ENCODE assay signal across 38 cellular contexts in the genomic region with DNA sequence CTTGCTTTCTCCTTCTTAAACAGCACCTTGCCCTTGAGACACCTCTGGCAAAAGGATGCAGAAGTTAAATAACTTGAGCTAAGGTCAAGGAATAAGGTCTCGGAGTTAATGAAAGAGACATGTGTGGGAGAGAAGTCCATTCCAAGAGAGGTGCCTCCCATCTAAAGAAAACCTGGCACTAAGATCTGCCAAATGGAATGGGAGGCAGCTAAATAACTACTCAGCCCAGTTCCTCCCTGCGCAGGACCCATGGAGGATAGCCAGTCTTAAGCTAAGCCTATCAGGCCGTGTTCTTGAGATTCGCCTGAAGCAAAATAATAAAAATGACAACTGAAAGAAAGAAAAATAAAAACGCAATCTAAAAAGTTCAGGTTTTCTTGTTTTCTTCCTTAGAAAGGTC. TPM values are rescaled to one million over a fixed set of nuclear protein-coding genes. Genes with fewer than 3 reads are reported as not detected.
DNase-seq lines count a peak whose midpoint lies in the region; ATAC-seq, FAIRE-seq and TF ChIP-seq lines count a peak whose summit lies in the region.
"Had no signal": no experiment of that assay in that cellular context is flagged by ENCODE, and none has a peak within 500 bp of the region (broad histone marks: within the 10 kb centered on the region; RNA-seq: fewer than 3 reads in every experiment).

No MANE protein-coding gene starts in this region.

- no peak overlapping the region for H2AFZ ChIP-seq in HepG2 (ENCODE audit: low read length)
- H2AFZ ChIP-seq in astrocyte (ENCODE audit: low read depth, low read length), result no peak overlapping the region
- no peak overlapping the region for H2AFZ ChIP-seq in PC-3 (ENCODE audit: low read length)

- intact Hi-C loops in HepG2 (cut with micrococcal nuclease; ENCODE audit: unreplicated experiment) (no loop called here), right lobe of liver (cut with DNase I) (no loop called here), PC-3 (cut with micrococcal nuclease) (no loop called here)

- no peaks in the 10 kb centered on the region for H3F3A ChIP-seq in PC-3 (ENCODE audit: low read length, unreplicated experiment)

- no peak overlapping the region for H3K4me3 Mint-ChIP-seq in astrocyte (ENCODE audit: unreplicated experiment)
- H3K4me3 Mint-ChIP-seq: B cell; CD14-positive monocyte; CD4-positive, alpha-beta memory T cell; CD4-positive, alpha-beta T cell; CD4-positive, CD25-positive, alpha-beta regulatory T cell; CD8-positive, alpha-beta memory T cell; CD8-positive, alpha-beta T cell had no signal

- DNase-seq in HepG2 (ENCODE audit: low spot score) (no peak), right lobe of liver (no peak), astrocyte (ENCODE audit: low read depth) (no peak), left kidney (ENCODE audit: low read depth, low spot score) (peak; percentile 9), omental fat pad (ENCODE audit: low spot score) (no peak), medulla oblongata (ENCODE audit: extremely low spot score) (no peak), PC-3 (no peak), T-helper 1 cell (no peak)
- DNase-seq: 8988T; ACHN; AML-193; BE2C; C1 segment of cervical spinal cord; Caco-2; Calu3; CD4-positive, alpha-beta memory T cell; CD4-positive, alpha-beta T cell; CD4-positive, CD25-positive, alpha-beta regulatory T cell; CD8-positive, alpha-beta memory T cell; CD8-positive, alpha-beta T cell; COR-L47; DMS 273 treated with DMSO at 0.1 percent for 48 hours; DMS153; DMS53; DMS79; DMS79 treated with DMSO at 0.1 percent for 48 hours; DND-41; EL had no signal

- ATAC-seq in HepG2 (no peak), right lobe of liver (no peak), omental fat pad (ENCODE audit: low FRiP score) (peak; percentile 63), PC-3 (no peak)
- ATAC-seq: A549; CD8-positive, alpha-beta T cell had no signal

- TF ChIP-seq EP300 in HepG2 (IDR thresholded peaks at IDR 0.05; ENCODE audit: low read depth in 2 of 2, low read length in 2 of 2), result no peak
- TF ChIP-seq EP300 in HepG2 (CRISPR knock-in tag; IDR thresholded peaks at IDR 0.05; ENCODE audit: borderline replicate concordance), result no peak

- no peaks in the 10 kb centered on the region for H3K27me3 Mint-ChIP-seq in astrocyte (ENCODE audit: low read depth, unreplicated experiment)
- H3K27me3 Mint-ChIP-seq: B cell; CD4-positive, alpha-beta memory T cell; CD4-positive, alpha-beta T cell; CD4-positive, CD25-positive, alpha-beta regulatory T cell had no signal

- H3K4me1 Mint-ChIP-seq in astrocyte (ENCODE audit: low read depth, unreplicated experiment), result no peaks in the 10 kb centered on the region
- H3K4me1 Mint-ChIP-seq: B cell; CD14-positive monocyte; CD8-positive, alpha-beta memory T cell had no signal

- H3K9me2 ChIP-seq in PC-3 (replicated peaks; ENCODE audit: low read length), result no peaks in the 10 kb centered on the region

- in situ Hi-C loops in HepG2 (cut with HindIII; ENCODE audit: extremely low pct_ligation_motif_present, low pct_unique_long_range_greater_than_20kb), result no loop called here

- H3K9me3 ChIP-seq in HepG2 (ENCODE audit: low read length), result no peaks in the 10 kb centered on the region
- H3K9me3 ChIP-seq in right lobe of liver, result no peaks in the 10 kb centered on the region
- no peaks in the 10 kb centered on the region for H3K9me3 ChIP-seq in astrocyte (ENCODE audit: insufficient read depth, low read depth, low read length)
- no peaks in the 10 kb centered on the region for H3K9me3 ChIP-seq in PC-3 (ENCODE audit: low read length)
- H3K9me3 ChIP-seq: A549; BE2C; BLaER1; BLaER1 treated with 17β-estradiol and CSF1 and Interleukin-3, amounts not matched to agents 10 nM and 100 nM; Caco-2 had no signal

- CTCF ChIA-PET in HepG2 (lab: Yijun Ruan, JAX; ENCODE audit: low intra/inter-chr PET ratio, low total read pairs) (no interaction called here), PC-3 (lab: Charles Lee) (no interaction called here)

- H3K27ac ChIP-seq in HepG2 (ENCODE audit: extremely low read length, insufficient read depth, low read length), result no peak overlapping the region
- no peak overlapping the region for H3K27ac ChIP-seq in right lobe of liver
- no peak overlapping the region for H3K27ac ChIP-seq in astrocyte (ENCODE audit: low read depth, low read length)
- no peak overlapping the region for H3K27ac ChIP-seq in PC-3 (ENCODE audit: low read length)
- H3K27ac ChIP-seq: 22Rv1; A549; BLaER1; BLaER1 treated with 17β-estradiol and CSF1 and Interleukin-3, amounts not matched to agents 10 nM and 100 nM; C4-2B had no signal

- 97% methylated on average over 5 of the region's 5 CpGs for WGBS in HepG2 (ENCODE audit: low lambda C conversion rate)
- WGBS in right lobe of liver (ENCODE audit: insufficient coverage, low coverage, low lambda C conversion rate, missing lambda C conversion rate), result 72% methylated on average over 5 of the region's 5 CpGs

- H3K36me3 ChIP-seq in HepG2 (replicated peaks in 1 of 2; ENCODE audit: control insufficient read depth in 1 of 2, insufficient read depth in 2 of 2, low read length in 2 of 2) (peaks cover 1 to 11% of the 10 kb centered on the region in 2 experiments; a peak in 2 of 5 replicates), right lobe of liver (peaks cover 0 to 47% (median 2%) of the 10 kb centered on the region in 4 donors), astrocyte (ENCODE audit: insufficient read depth, low read length) (peaks cover 23% of the 10 kb centered on the region), PC-3 (ENCODE audit: low read depth, low read length) (peaks cover 11% of the 10 kb centered on the region; the same call in 1 of the 2 replicates)
- H3K36me3 ChIP-seq: BE2C had no signal

- TF ChIP-seq CTCF in HepG2 (CRISPR knock-in tag; IDR thresholded peaks at IDR 0.05) (no peak), right lobe of liver (IDR thresholded peaks at IDR 0.05) (no peak), astrocyte (IDR thresholded peaks at IDR 0.05; ENCODE audit: insufficient read depth, low read depth, low read length) (no peak), omental fat pad (IDR thresholded peaks at IDR 0.05) (no peak), PC-3 (conservative IDR thresholded peaks at IDR 0.05; ENCODE audit: low read depth, low read length) (no peak)

- no peaks in the 10 kb centered on the region for H3K79me2 ChIP-seq in HepG2 (ENCODE audit: insufficient read depth, low read length)
- H3K79me2 ChIP-seq in astrocyte (ENCODE audit: insufficient read depth, low read length), result no peaks in the 10 kb centered on the region
- H3K79me2 ChIP-seq in PC-3 (ENCODE audit: low read length), result no peaks in the 10 kb centered on the region

- H3K9me3 Mint-ChIP-seq in astrocyte (ENCODE audit: unreplicated experiment), result no peaks in the 10 kb centered on the region
- H3K9me3 Mint-ChIP-seq: CD4-positive, alpha-beta memory T cell; CD4-positive, alpha-beta T cell; CD8-positive, alpha-beta memory T cell; CD8-positive, alpha-beta T cell had no signal

- H3K4me1 ChIP-seq in HepG2 (ENCODE audit: insufficient read depth, low read length) (no peaks in the 10 kb centered on the region), right lobe of liver (no peaks in the 10 kb centered on the region), astrocyte (ENCODE audit: insufficient read depth, low read length) (no peaks in the 10 kb centered on the region), PC-3 (ENCODE audit: insufficient read depth, low read length) (no peaks in the 10 kb centered on the region)
- H3K4me1 ChIP-seq: A549; BE2C; BLaER1; BLaER1 treated with 17β-estradiol and CSF1 and Interleukin-3, amounts not matched to agents 10 nM and 100 nM; Caco-2 had no signal

- H3K4me2 ChIP-seq in HepG2 (ENCODE audit: low read depth, low read length), result no peak overlapping the region
- H3K4me2 ChIP-seq in astrocyte (ENCODE audit: low read length), result no peak overlapping the region
- no peak overlapping the region for H3K4me2 ChIP-seq in PC-3 (ENCODE audit: low read length)
- H3K4me2 ChIP-seq: A549; BLaER1; BLaER1 treated with 17β-estradiol and CSF1 and Interleukin-3, amounts not matched to agents 10 nM and 100 nM had no signal

- peaks cover 6% of the 10 kb centered on the region for H3K36me3 Mint-ChIP-seq in astrocyte (ENCODE audit: low read depth, unreplicated experiment)

- TF ChIP-seq POLR2A in HepG2 (IDR thresholded peaks at IDR 0.05; ENCODE audit: insufficient read depth in 1 of 2, low read depth in 2 of 2, low read length in 2 of 2) (no peak), right lobe of liver (IDR thresholded peaks at IDR 0.05) (no peak)

- H3K27me3 ChIP-seq in HepG2 (ENCODE audit: control insufficient read depth in 1 of 2, insufficient read depth in 2 of 2, low read length in 2 of 2) (no peaks in the 10 kb centered on the region), right lobe of liver (no peaks in the 10 kb centered on the region), astrocyte (ENCODE audit: insufficient read depth, low read length) (no peaks in the 10 kb centered on the region), PC-3 (ENCODE audit: low read length) (no peaks in the 10 kb centered on the region)
- H3K27me3 ChIP-seq: BE2C had no signal

- H3K4me3 ChIP-seq in HepG2 (replicated peaks in 1 of 3; ENCODE audit: insufficient read depth in 1 of 3, low read depth in 2 of 3, low read length in 3 of 3) (no peak overlapping the region), right lobe of liver (no peak overlapping the region), astrocyte (ENCODE audit: insufficient read depth, low read depth, low read length) (no peak overlapping the region), PC-3 (ENCODE audit: low read length) (no peak overlapping the region)
- H3K4me3 ChIP-seq: A549; BLaER1; BLaER1 treated with 17β-estradiol and CSF1 and Interleukin-3, amounts not matched to agents 10 nM and 100 nM had no signal

- POLR2A ChIA-PET in HepG2 (lab: Yijun Ruan, JAX) (no interaction called here), PC-3 (lab: Charles Lee; ENCODE audit: unreplicated experiment) (no interaction called here)

- BruUV-seq in HepG2 (replicated peaks; lab: Mats Ljungman, UMichigan) (no TSS peak), PC-3 (replicated peaks; lab: Mats Ljungman, UMichigan) (no TSS peak)

- FAIRE-seq in HepG2 (lab: Jason Lieb, UNC) (peak; percentile 8), astrocyte (lab: Jason Lieb, UNC) (peak; percentile 82)
- FAIRE-seq: A204.1, D721Med had no signal

- no peak overlapping the region for H3K9ac ChIP-seq in HepG2 (ENCODE audit: insufficient read depth, low read depth, low read length)
- no peak overlapping the region for H3K9ac ChIP-seq in astrocyte (ENCODE audit: low read length)
- no peak overlapping the region for H3K9ac ChIP-seq in PC-3 (ENCODE audit: low read length)
- H3K9ac ChIP-seq: BLaER1; BLaER1 treated with 17β-estradiol and CSF1 and Interleukin-3, amounts not matched to agents 10 nM and 100 nM had no signal

- H4K20me1 ChIP-seq in HepG2 (ENCODE audit: insufficient read depth, low read length), result no peaks in the 10 kb centered on the region
- no peaks in the 10 kb centered on the region for H4K20me1 ChIP-seq in astrocyte (ENCODE audit: insufficient read depth, low read length)
- H4K20me1 ChIP-seq in PC-3 (ENCODE audit: low read length), result no peaks in the 10 kb centered on the region

- no peak overlapping the region for H3K27ac Mint-ChIP-seq in astrocyte (ENCODE audit: unreplicated experiment)
- H3K27ac Mint-ChIP-seq: B cell; CD4-positive, alpha-beta T cell; CD8-positive, alpha-beta T cell had no signal

- TF ChIP-seq RAD21 in HepG2 (CRISPR knock-in tag; IDR thresholded peaks at IDR 0.05), result no peak

RNA-seq across cellular contexts. Expression of a gene that starts 20.7 kb away (rescaled TPM):
- total RNA-seq in HepG2 (2016; rRNA removed; fragmentation: Illumina TruSeq; extraction: Trizol) (1.3 and 1.5 TPM in 2 replicates), right lobe of liver (1 to 10 TPM in 5 of 6 experiments, under 1 TPM in 1; 0.80 to 2.8 (median 1.6) TPM), astrocyte (30.5 and 31.2 TPM in 2 replicates), omental fat pad (10 to 100 TPM; 10.8 to 30.5 (median 15.0) TPM), PC-3 (2014; rRNA removed) (23.4 and 23.8 TPM in 2 replicates)
- 0.35 and 1.0 TPM in 2 replicates for total RNA-seq in HepG2 (2016; cell fraction: cytosol; rRNA removed; fragmentation: Illumina TruSeq; extraction: Trizol; ENCODE audit: low read depth)
- 1.3 and 1.4 TPM in 2 replicates for total RNA-seq in HepG2 (2016; cell fraction: insoluble cytoplasmic fraction; rRNA removed; fragmentation: Illumina TruSeq; extraction: Trizol)
- 1.5 and 2.0 TPM in 2 replicates for total RNA-seq in HepG2 (2016; cell fraction: membrane; rRNA removed; fragmentation: Illumina TruSeq; extraction: Trizol)
- total RNA-seq in HepG2 (2016; cell fraction: nucleus; rRNA removed; fragmentation: Illumina TruSeq; extraction: Trizol), result 1.0 and 1.5 TPM in 2 replicates
- polyA plus RNA-seq in HepG2 (2011; rRNA removed), result 2.6 and 3.2 TPM in 2 replicates
- 2.6 and 2.7 TPM in 2 replicates for polyA plus RNA-seq in HepG2 (2011; cell fraction: cytosol; rRNA removed)
- 2.5 and 2.8 TPM in 2 replicates for polyA plus RNA-seq in HepG2 (2011; cell fraction: nucleus; rRNA removed)
- 3.9 and 4.2 TPM in 2 replicates for polyA plus RNA-seq in HepG2 (2012)
- polyA plus RNA-seq in HepG2 (2016; cell fraction: cytosol; fragmentation: Illumina TruSeq; extraction: Trizol; ENCODE audit: low read depth), result 0.44 and 0.53 TPM in 2 replicates
- polyA plus RNA-seq in HepG2 (2016; cell fraction: insoluble cytoplasmic fraction; fragmentation: Illumina TruSeq; extraction: Trizol; ENCODE audit: low read depth), result 1.6 and 1.9 TPM in 2 replicates
- polyA plus RNA-seq in HepG2 (2016; cell fraction: membrane; fragmentation: Illumina TruSeq; extraction: Trizol; ENCODE audit: low read depth), result 1.7 and 2.0 TPM in 2 replicates
- 1.9 and 2.0 TPM in 2 replicates for polyA plus RNA-seq in HepG2 (2016; cell fraction: nucleus; fragmentation: Illumina TruSeq; extraction: Trizol; ENCODE audit: insufficient read depth, low read depth)
- 10.0 and 60.2 TPM in 2 replicates for polyA minus RNA-seq in HepG2 (2011; rRNA and poly(A)+ RNA removed; ENCODE audit: low replicate concordance)
- 3.6 and 4.7 TPM in 2 replicates for polyA minus RNA-seq in HepG2 (2011; cell fraction: cytosol; rRNA and poly(A)+ RNA removed)
- 1.4 and 1.6 TPM in 2 replicates for polyA minus RNA-seq in HepG2 (2011; cell fraction: nucleus; rRNA and poly(A)+ RNA removed)

RNA-seq across cellular contexts. Expression of a gene that starts 34.7 kb away (rescaled TPM):
- total RNA-seq in HepG2 (2016; rRNA removed; fragmentation: Illumina TruSeq; extraction: Trizol) (46.9 and 69.3 TPM in 2 replicates), right lobe of liver (10 to 100 TPM; 63.4 to 90.0 (median 76.7) TPM), astrocyte (38.1 and 39.6 TPM in 2 replicates), omental fat pad (10 to 100 TPM; 14.7 to 21.2 (median 16.9) TPM), PC-3 (2014; rRNA removed) (51.8 and 57.7 TPM in 2 replicates)
- 12.3 and 17.1 TPM in 2 replicates for total RNA-seq in HepG2 (2016; cell fraction: cytosol; rRNA removed; fragmentation: Illumina TruSeq; extraction: Trizol; ENCODE audit: low read depth)
- total RNA-seq in HepG2 (2016; cell fraction: insoluble cytoplasmic fraction; rRNA removed; fragmentation: Illumina TruSeq; extraction: Trizol), result 48.7 and 65.5 TPM in 2 replicates
- total RNA-seq in HepG2 (2016; cell fraction: membrane; rRNA removed; fragmentation: Illumina TruSeq; extraction: Trizol), result 23.7 and 29.4 TPM in 2 replicates
- total RNA-seq in HepG2 (2016; cell fraction: nucleus; rRNA removed; fragmentation: Illumina TruSeq; extraction: Trizol), result 47.2 and 56.1 TPM in 2 replicates
- polyA plus RNA-seq in HepG2 (2011; rRNA removed), result 35.0 and 42.8 TPM in 2 replicates
- 37.1 and 44.4 TPM in 2 replicates for polyA plus RNA-seq in HepG2 (2011; cell fraction: cytosol; rRNA removed)
- polyA plus RNA-seq in HepG2 (2011; cell fraction: nucleus; rRNA removed), result 11.8 and 14.9 TPM in 2 replicates
- polyA plus RNA-seq in HepG2 (2012), result 35.1 and 40.3 TPM in 2 replicates
- 24.7 and 26.6 TPM in 2 replicates for polyA plus RNA-seq in HepG2 (2016; cell fraction: cytosol; fragmentation: Illumina TruSeq; extraction: Trizol; ENCODE audit: low read depth)
- 85.8 and 88.7 TPM in 2 replicates for polyA plus RNA-seq in HepG2 (2016; cell fraction: insoluble cytoplasmic fraction; fragmentation: Illumina TruSeq; extraction: Trizol; ENCODE audit: low read depth)
- polyA plus RNA-seq in HepG2 (2016; cell fraction: membrane; fragmentation: Illumina TruSeq; extraction: Trizol; ENCODE audit: low read depth), result 26.3 and 31.8 TPM in 2 replicates
- 67.7 and 76.4 TPM in 2 replicates for polyA plus RNA-seq in HepG2 (2016; cell fraction: nucleus; fragmentation: Illumina TruSeq; extraction: Trizol; ENCODE audit: insufficient read depth, low read depth)
- 13.9 and 27.6 TPM in 2 replicates for polyA minus RNA-seq in HepG2 (2011; rRNA and poly(A)+ RNA removed; ENCODE audit: low replicate concordance)
- polyA minus RNA-seq in HepG2 (2011; cell fraction: cytosol; rRNA and poly(A)+ RNA removed), result 21.3 and 25.6 TPM in 2 replicates
- 11.3 and 13.1 TPM in 2 replicates for polyA minus RNA-seq in HepG2 (2011; cell fraction: nucleus; rRNA and poly(A)+ RNA removed)

RNA-seq across cellular contexts. Expression of a gene that starts 40.8 kb away (rescaled TPM):
- total RNA-seq in HepG2 (2016; rRNA removed; fragmentation: Illumina TruSeq; extraction: Trizol), result not detected in 2 replicates
- total RNA-seq in HepG2 (2016; cell fraction: cytosol; rRNA removed; fragmentation: Illumina TruSeq; extraction: Trizol; ENCODE audit: low read depth), result not detected in 2 replicates
- not detected in 2 replicates for total RNA-seq in HepG2 (2016; cell fraction: insoluble cytoplasmic fraction; rRNA removed; fragmentation: Illumina TruSeq; extraction: Trizol)
- total RNA-seq in HepG2 (2016; cell fraction: membrane; rRNA removed; fragmentation: Illumina TruSeq; extraction: Trizol), result not detected in 2 replicates
- not detected in 2 replicates for total RNA-seq in HepG2 (2016; cell fraction: nucleus; rRNA removed; fragmentation: Illumina TruSeq; extraction: Trizol)
- polyA plus RNA-seq in HepG2 (2011; rRNA removed), result 0.18 and 0.26 TPM in 2 replicates
- 0.24 and 0.42 TPM in 2 replicates for polyA plus RNA-seq in HepG2 (2011; cell fraction: cytosol; rRNA removed)
- polyA plus RNA-seq in HepG2 (2011; cell fraction: nucleus; rRNA removed), result 0.26 TPM in 1 of 2 replicates, not detected in the other
- not detected in 2 replicates for polyA plus RNA-seq in HepG2 (2012)
- not detected in 2 replicates for polyA plus RNA-seq in HepG2 (2016; cell fraction: cytosol; fragmentation: Illumina TruSeq; extraction: Trizol; ENCODE audit: low read depth)
- not detected in 2 replicates for polyA plus RNA-seq in HepG2 (2016; cell fraction: insoluble cytoplasmic fraction; fragmentation: Illumina TruSeq; extraction: Trizol; ENCODE audit: low read depth)
- not detected in 2 replicates for polyA plus RNA-seq in HepG2 (2016; cell fraction: membrane; fragmentation: Illumina TruSeq; extraction: Trizol; ENCODE audit: low read depth)
- polyA plus RNA-seq in HepG2 (2016; cell fraction: nucleus; fragmentation: Illumina TruSeq; extraction: Trizol; ENCODE audit: insufficient read depth, low read depth), result not detected in 2 replicates
- polyA minus RNA-seq in HepG2 (2011; rRNA and poly(A)+ RNA removed; ENCODE audit: low replicate concordance), result not detected in 2 replicates
- polyA minus RNA-seq in HepG2 (2011; cell fraction: cytosol; rRNA and poly(A)+ RNA removed), result not detected in 2 replicates
- 0.39 TPM in 1 of 2 replicates, not detected in the other for polyA minus RNA-seq in HepG2 (2011; cell fraction: nucleus; rRNA and poly(A)+ RNA removed)
- total RNA-seq in right lobe of liver, result under 1 TPM in 5 of 6 experiments, not detected in 1; 0.20 to 0.81 (median 0.55) TPM
- 1.7 and 1.9 TPM in 2 replicates for total RNA-seq in astrocyte
- total RNA-seq in omental fat pad, result 1 to 10 TPM in 3 of 4 donors, not detected in 1; 1.4 to 3.0 (median 1.4) TPM
- not detected in 2 replicates for total RNA-seq in PC-3 (2014; rRNA removed)
- total RNA-seq: A172, Caco-2, Calu3 had no signal
